In genomic region chr5:73376618-73377170, GRCh38 we compare ENCODE assay signal across 22 cellular contexts.
DNase-seq lines count a peak whose midpoint lies in the region; ATAC-seq, FAIRE-seq and TF ChIP-seq lines count a peak whose summit lies in the region.
"Had no signal": no experiment of that assay in that cellular context is flagged by ENCODE, and none has a peak within 500 bp of the region (broad histone marks: within the 10 kb centered on the region; RNA-seq: fewer than 3 reads in every experiment).

No MANE protein-coding gene starts in this region.

- H2AFZ ChIP-seq in keratinocyte (ENCODE audit: control insufficient read depth, low read length): no peak overlapping the region

- no peaks in the 10 kb centered on the region for H3K79me2 ChIP-seq in keratinocyte (ENCODE audit: control insufficient read depth, insufficient read depth, low read length)

- peak; percentile 9 for FAIRE-seq in keratinocyte (lab: Jason Lieb, UNC)
- FAIRE-seq: pancreas had no signal

- H3K4me1 Mint-ChIP-seq in activated CD8-positive, alpha-beta T cell treated with anti-CD3 and anti-CD28 coated beads for 36 hours (ENCODE audit: low read depth): peaks cover 12% of the 10 kb centered on the region
- peaks cover 11 to 20% of the 10 kb centered on the region in 2 donors for H3K4me1 Mint-ChIP-seq in immature natural killer cell

- intact Hi-C loops in activated CD8-positive, alpha-beta T cell treated with anti-CD3 and anti-CD28 coated beads for 36 hours (cut with micrococcal nuclease): no loop called here

- H3K27me3 ChIP-seq in keratinocyte (ENCODE audit: control insufficient read depth, extremely low read depth, insufficient read depth, low read length): peaks cover 1% of the 10 kb centered on the region
- H3K27me3 ChIP-seq: testis had no signal

- peak; percentile 82 for DNase-seq in EH (ENCODE audit: low read depth)
- DNase-seq in NCI-H226: peak; percentile 78
- peak; percentile 62 for DNase-seq in astrocyte of the spinal cord (ENCODE audit: low read depth, low spot score)
- DNase-seq in keratinocyte (ENCODE audit: low read depth, low spot score): peak; percentile 25
- DNase-seq in activated CD8-positive, alpha-beta T cell treated with anti-CD3 and anti-CD28 coated beads for 36 hours: no peak
- DNase-seq in NCI-H2029 treated with DMSO at 0.1 percent for 48 hours (lab: John Stamatoyannopoulos, UW): no peak
- DNase-seq in immature natural killer cell: no peak
- DNase-seq: activated CD8-positive, alpha-beta T cell treated with anti-CD3 and anti-CD28 coated beads, Interleukin-2, amount 10 ng/mL, durations not matched to agents 7 days and 5 days; Calu3; effector CD4-positive, alpha-beta T cell; foreskin melanocyte; Kasumi-1; lower lobe of right lung; NCI-H1436; NCI-H2171 treated with DMSO at 0.1 percent for 48 hours; pancreas; testis; WERI-Rb-1 had no signal

- no peak overlapping the region for H3K4me3 Mint-ChIP-seq in activated CD8-positive, alpha-beta T cell treated with anti-CD3 and anti-CD28 coated beads for 36 hours
- no peak overlapping the region for H3K4me3 Mint-ChIP-seq in immature natural killer cell
- H3K4me3 Mint-ChIP-seq: activated CD8-positive, alpha-beta T cell treated with anti-CD3 and anti-CD28 coated beads, Interleukin-2, amount 10 ng/mL, durations not matched to agents 7 days and 5 days; activated naive CD8-positive, alpha-beta T cell; B cell had no signal

- no peak for ATAC-seq in activated CD8-positive, alpha-beta T cell treated with anti-CD3 and anti-CD28 coated beads for 36 hours
- ATAC-seq in GM21423 (IDR thresholded peaks at IDR 0.05; ENCODE audit: unreplicated experiment): no peak
- ATAC-seq: activated CD8-positive, alpha-beta T cell treated with anti-CD3 and anti-CD28 coated beads, Interleukin-2, amount 10 ng/mL, durations not matched to agents 7 days and 5 days; lower lobe of right lung; pancreas had no signal

- no peaks in the 10 kb centered on the region for H3K36me3 ChIP-seq in keratinocyte (ENCODE audit: control insufficient read depth in 2 of 2, extremely low read depth in 1 of 2, insufficient read depth in 2 of 2, low read length in 2 of 2)
- H3K36me3 ChIP-seq: lower lobe of right lung, pancreas, WERI-Rb-1 had no signal

- H3K27ac ChIP-seq in keratinocyte (ENCODE audit: control insufficient read depth, insufficient read depth, low read length): peak overlapping the region; percentile 10
- H3K27ac ChIP-seq: lower lobe of right lung, pancreas, skin epidermis, testis, WERI-Rb-1 had no signal

- no peak overlapping the region for H3K27ac Mint-ChIP-seq in activated CD8-positive, alpha-beta T cell treated with anti-CD3 and anti-CD28 coated beads for 36 hours
- no peak overlapping the region for H3K27ac Mint-ChIP-seq in immature natural killer cell
- H3K27ac Mint-ChIP-seq: activated CD8-positive, alpha-beta T cell treated with anti-CD3 and anti-CD28 coated beads, Interleukin-2, amount 10 ng/mL, durations not matched to agents 7 days and 5 days; activated naive CD8-positive, alpha-beta T cell; B cell had no signal

- dilution Hi-C loops in keratinocyte (cut with MboI; ENCODE audit: extremely low pct_ligation_motif_present, low sequenced_read_pairs): no loop called here

- H4K20me1 ChIP-seq in keratinocyte (ENCODE audit: control insufficient read depth, extremely low read depth, insufficient read depth, low read length): no peaks in the 10 kb centered on the region

- H3K9me3 ChIP-seq in keratinocyte (ENCODE audit: control insufficient read depth, low read depth, low read length): no peaks in the 10 kb centered on the region
- H3K9me3 ChIP-seq: lower lobe of right lung, pancreas, testis had no signal

- CTCF ChIA-PET in activated CD8-positive, alpha-beta T cell treated with anti-CD3 and anti-CD28 coated beads for 36 hours (lab: Charles Lee): interaction anchor here (1.9 kb wide), 1 partner anchor 77 kb away, joined by 4 read pairs; no protein-coding TSS in a partner anchor

- H3K36me3 Mint-ChIP-seq in activated CD8-positive, alpha-beta T cell treated with anti-CD3 and anti-CD28 coated beads for 36 hours (ENCODE audit: low read depth): no peaks in the 10 kb centered on the region
- no peaks in the 10 kb centered on the region for H3K36me3 Mint-ChIP-seq in immature natural killer cell
- H3K36me3 Mint-ChIP-seq: activated naive CD8-positive, alpha-beta T cell had no signal

- no peak overlapping the region for H3K9ac ChIP-seq in keratinocyte (ENCODE audit: control insufficient read depth, extremely low read depth, insufficient read depth, low read length)

- peaks cover 61% of the 10 kb centered on the region for H3K27me3 Mint-ChIP-seq in activated CD8-positive, alpha-beta T cell treated with anti-CD3 and anti-CD28 coated beads for 36 hours
- H3K27me3 Mint-ChIP-seq in immature natural killer cell (ENCODE audit: low read depth in 3 of 3): peaks cover 23 to 36% (median 26%) of the 10 kb centered on the region in 3 donors

- POLR2A ChIA-PET in activated CD8-positive, alpha-beta T cell treated with anti-CD3 and anti-CD28 coated beads for 36 hours (lab: Charles Lee): interaction anchor here (1.3 kb wide), 1 partner anchor 21 kb away, joined by 3 read pairs; no protein-coding TSS in a partner anchor

- H3K9me1 ChIP-seq in keratinocyte (ENCODE audit: control insufficient read depth, extremely low read depth, insufficient read depth, low read length): no peaks in the 10 kb centered on the region

- in situ Hi-C loops in astrocyte of the spinal cord (cut with HindIII; ENCODE audit: low sequenced_read_pairs): no loop called here

- TF ChIP-seq CTCF in astrocyte of the spinal cord (IDR thresholded peaks at IDR 0.05; ENCODE audit: low read depth, low read length) (no peak), keratinocyte (optimal IDR thresholded peaks at IDR 0.05 in 1 of 3, IDR thresholded peaks at IDR 0.05 in 1 of 3, conservative IDR thresholded peaks at IDR 0.05 in 1 of 3; ENCODE audit: extremely low read depth in 1 of 3, insufficient read depth in 2 of 3, low read length in 3 of 3) (no peak)
- TF ChIP-seq CTCF in activated CD8-positive, alpha-beta T cell treated with anti-CD3 and anti-CD28 coated beads for 36 hours (IDR thresholded peaks at IDR 0.05): no peak

- H3K4me3 ChIP-seq in astrocyte of the spinal cord (ENCODE audit: low read depth, low read length) (no peak overlapping the region), keratinocyte (ENCODE audit: control insufficient read depth in 2 of 3, extremely low read depth in 1 of 3, insufficient read depth in 2 of 3, low read depth in 1 of 3, low read length in 3 of 3) (no peak overlapping the region)
- H3K4me3 ChIP-seq: lower lobe of right lung, pancreas, skin epidermis, testis had no signal

- peak overlapping the region; percentile 26 for H3K4me2 ChIP-seq in keratinocyte (ENCODE audit: control insufficient read depth, extremely low read depth, insufficient read depth, low read depth, low read length)

- H3K4me1 ChIP-seq in keratinocyte (ENCODE audit: control insufficient read depth, extremely low read depth, insufficient read depth, low read length): peaks cover 47% of the 10 kb centered on the region

- H3K9me3 Mint-ChIP-seq in activated CD8-positive, alpha-beta T cell treated with anti-CD3 and anti-CD28 coated beads for 36 hours: no peaks in the 10 kb centered on the region
- H3K9me3 Mint-ChIP-seq in immature natural killer cell: peaks cover 0 to 5% (median 0%) of the 10 kb centered on the region in 6 donors

Comparison
In these comparisons a context has a peak if more than half of its experiments do, and no peak if none do; other contexts are left out.
1. DNase-seq: peak in EH (single experiment), NCI-H226 (single experiment), astrocyte of the spinal cord (single experiment) and keratinocyte (single experiment); none in activated CD8-positive, alpha-beta T cell treated with anti-CD3 and anti-CD28 coated beads for 36 hours (single experiment), NCI-H2029 treated with DMSO at 0.1 percent for 48 hours (single experiment) and immature natural killer cell (0 of 3).